ENCODE assay signal across 16 cellular contexts in genomic region chr15:98282656-98283332, GRCh38.
"Had no signal": no experiment of that assay in that cellular context is flagged by ENCODE, and none has a peak within 500 bp of the region (broad histone marks: within the 10 kb centered on the region; RNA-seq: fewer than 3 reads in every experiment).

No MANE protein-coding gene starts in this region.

- H3K27me3 ChIP-seq: testis had no signal

- ATAC-seq: activated CD8-positive, alpha-beta memory T cell treated with anti-CD3 and anti-CD28 coated beads, Interleukin-2, amount 10 ng/mL, durations not matched to agents 7 days and 5 days; left ventricle myocardium superior; natural killer cell treated with Interleukin-12 subunit alpha and Interleukin-12 subunit beta and Interleukin-15 and Interleukin-18, amount 100 ng/mL, for 72 hours; stimulated activated memory B cell treated with anti-CD40 and anti-IgM and Interleukin-4, amounts not matched to agents 10 μg/mL and 1 μg/mL and 100 μg/mL, for 72 hours had no signal

- H3K36me3 ChIP-seq: esophagus muscularis mucosa, spleen had no signal

- H3K4me1 ChIP-seq: esophagus muscularis mucosa, parathyroid adenoma, spleen, testis had no signal

- H3K9me3 ChIP-seq: esophagus muscularis mucosa, testis had no signal

- DNase-seq: activated B cell treated with CpG ODN at 0.5 μM for 24 hours; activated CD4-positive, alpha-beta memory T cell treated with anti-CD3 and anti-CD28 coated beads, Interleukin-2, amount 10 ng/mL, durations not matched to agents 7 days and 5 days; activated CD4-positive, alpha-beta T cell treated with anti-CD3 and anti-CD28 coated beads for 4 hours; activated CD8-positive, alpha-beta memory T cell treated with anti-CD3 and anti-CD28 coated beads, Interleukin-2, amount 10 ng/mL, durations not matched to agents 7 days and 5 days; effector CD4-positive, alpha-beta T cell; immature natural killer cell; kidney glomerular epithelial cell; left ventricle myocardium superior; mesenchymal stem cell; spleen; stimulated activated CD4-positive, alpha-beta T cell treated with anti-CD3 and anti-CD28 coated beads, Interleukin-4, amount 100 ng/mL, for 4 hours; testis had no signal

- H3K9ac ChIP-seq: parathyroid adenoma had no signal

- H3K4me3 ChIP-seq: esophagus muscularis mucosa, spleen, testis had no signal

- H3K27ac ChIP-seq: esophagus muscularis mucosa, parathyroid adenoma, spleen, testis had no signal
